In the genomic region with DNA sequence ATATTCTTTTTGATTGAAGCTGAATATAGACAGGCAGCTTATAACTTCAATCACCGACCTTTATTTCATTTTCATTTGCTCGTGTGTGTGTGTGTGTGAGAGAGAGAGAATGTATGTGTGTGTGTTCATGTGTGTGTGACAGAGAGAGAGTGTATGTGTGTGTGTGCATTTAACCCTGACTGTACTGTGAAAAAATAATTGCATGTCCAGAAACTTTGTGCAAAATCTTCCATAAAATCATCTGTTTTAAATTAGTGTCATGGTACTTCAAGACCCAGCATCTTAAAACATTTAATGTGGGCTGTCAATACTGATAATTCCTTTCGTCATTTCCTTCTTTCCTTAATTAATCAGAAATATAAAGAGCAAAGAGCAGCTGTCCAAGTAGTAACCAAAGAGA, we compare ENCODE assay signal across 11 cellular contexts. TPM values are rescaled to one million over a fixed set of nuclear protein-coding genes. Genes with fewer than 3 reads are reported as not detected.
DNase-seq lines count a peak whose midpoint lies in the region; ATAC-seq and TF ChIP-seq lines count a peak whose summit lies in the region.
"Had no signal": no experiment of that assay in that cellular context is flagged by ENCODE, and none has a peak within 500 bp of the region (broad histone marks: within the 10 kb centered on the region; RNA-seq: fewer than 3 reads in every experiment).

No MANE protein-coding gene starts in this region.

- peaks cover 16% of the 10 kb centered on the region for H3K4me1 ChIP-seq in ACC112 (ENCODE audit: control insufficient read depth, insufficient read depth, low read length, unreplicated experiment)
- H3K4me1 ChIP-seq in OCI-LY3 (ENCODE audit: low read length) = peaks cover 18% of the 10 kb centered on the region
- H3K4me1 ChIP-seq in psoas muscle = no peaks in the 10 kb centered on the region

- TF ChIP-seq POLR2A in erythroblast (IDR thresholded peaks at IDR 0.05; ENCODE audit: low read length) = no peak

- H3K27ac ChIP-seq in ACC112 (ENCODE audit: low read depth, low read length) = peak overlapping the region; percentile 74
- no peak overlapping the region for H3K27ac ChIP-seq in OCI-LY3 (ENCODE audit: low read length)
- H3K27ac ChIP-seq in psoas muscle = peak overlapping the region; percentile 17

- ATAC-seq in psoas muscle = no peak
- no peak for ATAC-seq in activated CD4-positive, CD25-positive, alpha-beta regulatory T cell treated with anti-CD3 and anti-CD28 coated beads, Interleukin-2, amount 50 U/mL, for 24 hours
- ATAC-seq: T-cell had no signal

- H3K9me3 ChIP-seq in OCI-LY3 (ENCODE audit: insufficient read depth, low read length) (no peaks in the 10 kb centered on the region), psoas muscle (no peaks in the 10 kb centered on the region)

- intact Hi-C loops in psoas muscle (cut with DNase I) = no loop called here

- H3K9ac ChIP-seq in OCI-LY3 (ENCODE audit: low read length) = no peak overlapping the region

- H3K36me3 ChIP-seq in ACC112 (ENCODE audit: insufficient read depth, low read length) (no peaks in the 10 kb centered on the region), OCI-LY3 (replicated peaks; ENCODE audit: low read depth, low read length) (no peaks in the 10 kb centered on the region), psoas muscle (ENCODE audit: insufficient read depth in 1 of 2, low read depth in 1 of 2) (no peaks in the 10 kb centered on the region)

- peak overlapping the region; percentile 73 for H3K4me3 ChIP-seq in ACC112 (ENCODE audit: low read depth, low read length)
- H3K4me3 ChIP-seq in OCI-LY3 (ENCODE audit: low read length) = peak overlapping the region; percentile 40
- peak overlapping the region; percentile 51 for H3K4me3 ChIP-seq in fibroblast of mammary gland (ENCODE audit: control insufficient read depth, low read depth, low read length)
- H3K4me3 ChIP-seq in psoas muscle = peak overlapping the region; percentile 45

- no peaks in the 10 kb centered on the region for H3K27me3 ChIP-seq in ACC112 (ENCODE audit: insufficient read depth, low read length)
- no peaks in the 10 kb centered on the region for H3K27me3 ChIP-seq in OCI-LY3 (ENCODE audit: low read depth, low read length)
- H3K27me3 ChIP-seq in psoas muscle (ENCODE audit: insufficient read depth in 3 of 3, low read length in 2 of 3) = no peaks in the 10 kb centered on the region

- TF ChIP-seq CTCF in OCI-LY3 (IDR thresholded peaks at IDR 0.05; ENCODE audit: low read depth, low read length) = no peak
- TF ChIP-seq CTCF in fibroblast of mammary gland (conservative IDR thresholded peaks at IDR 0.05; ENCODE audit: control insufficient read depth, insufficient read depth, low read depth, low read length) = no peak
- no peak for TF ChIP-seq CTCF in psoas muscle (IDR thresholded peaks at IDR 0.05)

- no peaks in the 10 kb centered on the region for H4K20me1 ChIP-seq in OCI-LY3 (ENCODE audit: insufficient read depth, low read length)

- DNase-seq in fibroblast of mammary gland (ENCODE audit: low read depth) (peak; percentile 63), psoas muscle (no peak), midbrain (lab: John Stamatoyannopoulos, UW) (no peak), cerebellar nuclear complex (lab: John Stamatoyannopoulos, UW) (no peak), erythroblast (lab: John Stamatoyannopoulos, UW) (no peak)
- DNase-seq: NCI-H524 treated with DMSO at 0.1 percent for 48 hours; stimulated activated naive CD4-positive, alpha-beta T cell treated with Interleukin-2 at 50 U/mL for 16 hours; T-cell had no signal

- H3K79me2 ChIP-seq in ACC112 (ENCODE audit: control insufficient read depth, insufficient read depth, low read length, unreplicated experiment) = peaks cover 54% of the 10 kb centered on the region
- no peaks in the 10 kb centered on the region for H3K79me2 ChIP-seq in OCI-LY3 (ENCODE audit: low read length)

- WGBS in psoas muscle, 3 donors = 19 to 28% (median 27%) methylated on average over 3 of the region's 3 CpGs

- H2AFZ ChIP-seq in ACC112 (ENCODE audit: low read length, unreplicated experiment) (peak overlapping the region; percentile 91), OCI-LY3 (ENCODE audit: low read depth, low read length) (peak overlapping the region; percentile 79)

- peak overlapping the region; percentile 55 for H3K4me2 ChIP-seq in OCI-LY3 (ENCODE audit: low read length)

RNA-seq across cellular contexts. Expression of a gene that starts 1.6 kb away (rescaled TPM):
- 100 to 1,000 TPM; 224 to 361 (median 310) TPM for total RNA-seq in psoas muscle
- 100 to 1,000 TPM; 219 to 227 (median 222) TPM for polyA plus RNA-seq in psoas muscle
